34 cellular contexts compared by ENCODE assay signal in genomic region chr11:109583996-109584395, GRCh38.
"Had no signal": no experiment of that assay in that cellular context is flagged by ENCODE, and none has a peak within 500 bp of the region (broad histone marks: within the 10 kb centered on the region; RNA-seq: fewer than 3 reads in every experiment).

No MANE protein-coding gene starts in this region.

- H3K27ac ChIP-seq: brain microvascular endothelial cell, epithelial cell of prostate, foreskin keratinocyte, gastrocnemius medialis, heart left ventricle, WERI-Rb-1 had no signal

- H3K27ac Mint-ChIP-seq: activated B cell treated with CpG ODN at 0.5 μM for 24 hours; activated CD8-positive, alpha-beta T cell treated with anti-CD3 and anti-CD28 coated beads for 36 hours; activated naive CD8-positive, alpha-beta T cell; activated T-helper 17 cell treated with anti-CD3 and anti-CD28 coated beads, Interleukin-2, amount 50 U/mL, for 72 hours; T-helper 17 cell; T-helper 2 cell treated with Interferon-gamma antibody and Interleukin-4, amounts not matched to agents 5 μg/mL and 100 μg/mL, for 36 hours had no signal

- H3K4me3 ChIP-seq: gastrocnemius medialis, heart left ventricle had no signal

- H3K4me3 Mint-ChIP-seq: activated B cell treated with CpG ODN at 0.5 μM for 24 hours; activated CD8-positive, alpha-beta T cell treated with anti-CD3 and anti-CD28 coated beads for 36 hours; activated naive CD8-positive, alpha-beta T cell; activated T-cell treated with anti-CD3 and anti-CD28 coated beads, Interleukin-2, amount 50 U/mL, for 4 hours; activated T-helper 17 cell treated with anti-CD3 and anti-CD28 coated beads, Interleukin-2, amount 50 U/mL, for 72 hours; central memory CD8-positive, alpha-beta T cell; T-helper 17 cell; T-helper 2 cell treated with Interferon-gamma antibody and Interleukin-4, amounts not matched to agents 5 μg/mL and 100 μg/mL, for 36 hours had no signal

- H3K36me3 ChIP-seq: brain microvascular endothelial cell, gastrocnemius medialis, heart left ventricle, WERI-Rb-1 had no signal

- H3K27me3 ChIP-seq: brain microvascular endothelial cell, foreskin keratinocyte, gastrocnemius medialis, heart left ventricle had no signal

- H3K36me3 Mint-ChIP-seq: activated naive CD8-positive, alpha-beta T cell had no signal

- H3K27me3 Mint-ChIP-seq: activated B cell treated with CpG ODN at 0.5 μM for 24 hours; activated CD8-positive, alpha-beta T cell treated with anti-CD3 and anti-CD28 coated beads for 36 hours; activated T-helper 17 cell treated with anti-CD3 and anti-CD28 coated beads, Interleukin-2, amount 50 U/mL, for 72 hours; central memory CD8-positive, alpha-beta T cell; T-helper 17 cell had no signal

- H3K9me3 ChIP-seq: gastrocnemius medialis, heart left ventricle had no signal

- H3K9me3 Mint-ChIP-seq: activated B cell treated with CpG ODN at 0.5 μM for 24 hours; activated CD8-positive, alpha-beta T cell treated with anti-CD3 and anti-CD28 coated beads for 36 hours; T-helper 2 cell treated with Interferon-gamma antibody and Interleukin-4, amounts not matched to agents 5 μg/mL and 100 μg/mL, for 36 hours had no signal

- DNase-seq: activated B cell treated with CpG ODN at 0.5 μM for 24 hours; activated CD4-positive, alpha-beta T cell treated with anti-CD3 and anti-CD28 coated beads for 48 hours; activated CD4-positive, alpha-beta T cell treated with anti-CD3 and anti-CD28 coated beads, Interleukin-2, amount 50 U/mL, for 1 hour; activated CD4-positive, alpha-beta T cell treated with anti-CD3 and anti-CD28 coated beads, Interleukin-2, amount 50 U/mL, for 48 hours; activated CD8-positive, alpha-beta memory T cell treated with anti-CD3 and anti-CD28 coated beads for 24 hours; activated CD8-positive, alpha-beta T cell treated with anti-CD3 and anti-CD28 coated beads for 36 hours; activated effector memory CD4-positive, alpha-beta T cell treated with Interleukin-2 at 50 U/mL for 16 hours; activated gamma-delta T cell treated with Interleukin-2 at 50 U/mL for 16 hours; activated naive CD4-positive, alpha-beta T cell treated with anti-CD3 and anti-CD28 coated beads, Interleukin-2, amount 50 U/mL, for 16 hours; activated naive CD4-positive, alpha-beta T cell treated with Interleukin-2 at 50 U/mL for 16 hours; activated T-cell treated with anti-CD3 and anti-CD28 coated beads, Interleukin-2, amount 50 U/mL, for 4 hours; amniotic stem cell; anterior cingulate cortex; brain microvascular endothelial cell; cortex of kidney; dermis blood vessel endothelial cell; effector CD4-positive, alpha-beta T cell; foreskin keratinocyte; gastrocnemius medialis; glutamatergic neuron; heart left ventricle; T-helper 17 cell; T1000; WERI-Rb-1 had no signal

- H3K4me1 Mint-ChIP-seq: activated B cell treated with CpG ODN at 0.5 μM for 24 hours; activated T-helper 17 cell treated with anti-CD3 and anti-CD28 coated beads, Interleukin-2, amount 50 U/mL, for 72 hours; central memory CD8-positive, alpha-beta T cell; T-helper 17 cell had no signal

- FAIRE-seq: astrocyte, bronchial epithelial cell, colon, endometrium, endothelial cell of umbilical vein had no signal

- H3K4me1 ChIP-seq: foreskin keratinocyte, gastrocnemius medialis, heart left ventricle had no signal
